In genomic region chr11:134081258-134081657, GRCh38 we compare ENCODE assay signal across 5 cellular contexts. TPM values are rescaled to one million over a fixed set of nuclear protein-coding genes. Genes with fewer than 3 reads are reported as not detected.
DNase-seq lines count a peak whose midpoint lies in the region; ATAC-seq and TF ChIP-seq lines count a peak whose summit lies in the region.
"Not testable (repeated sequence)": the region's sequence is repeated elsewhere in the genome, so short reads cannot be mapped to it uniquely, and the experiment has no call there.
"Had no signal": no experiment of that assay in that cellular context is flagged by ENCODE, and none has a peak within 500 bp of the region (broad histone marks: within the 10 kb centered on the region; RNA-seq: fewer than 3 reads in every experiment).

No MANE protein-coding gene starts in this region.

- H3K9me3 Mint-ChIP-seq in central memory CD8-positive, alpha-beta T cell, result not testable (repeated sequence)

- peak overlapping the region; percentile 0 for H3K4me3 Mint-ChIP-seq in T-helper 17 cell
- not testable (repeated sequence) for H3K4me3 Mint-ChIP-seq in central memory CD8-positive, alpha-beta T cell

- H3K27me3 Mint-ChIP-seq in T-helper 17 cell, result not testable (repeated sequence)
- H3K27me3 Mint-ChIP-seq in central memory CD8-positive, alpha-beta T cell, result peaks cover 30% of the 10 kb centered on the region

- not testable (repeated sequence) for H3K36me3 ChIP-seq in HEK293 (ENCODE audit: control insufficient read depth in 2 of 2, insufficient read depth in 1 of 2, low read length in 2 of 2); esophagus muscularis mucosa

- not testable (repeated sequence) for TF ChIP-seq EP300 in esophagus muscularis mucosa (IDR thresholded peaks at IDR 0.05)

- H3K4me1 ChIP-seq in HEK293 (ENCODE audit: control insufficient read depth, insufficient read depth, low read length); esophagus muscularis mucosa: not testable (repeated sequence)

- not testable (repeated sequence) for TF ChIP-seq POLR2A in esophagus muscularis mucosa (IDR thresholded peaks at IDR 0.05; ENCODE audit: low read depth)

- ATAC-seq in T-helper 17 cell; central memory CD8-positive, alpha-beta T cell (replicated peaks; ENCODE audit: extremely low read depth, poor library complexity, severe bottlenecking): not testable (repeated sequence)

- not testable (repeated sequence) for H3K4me1 Mint-ChIP-seq in T-helper 17 cell; central memory CD8-positive, alpha-beta T cell

- CTCF ChIA-PET in HEK293 (lab: Yijun Ruan, JAX), result interaction anchor here (0.7 kb wide), 1 partner anchor 59 kb away, joined by 3 read pairs; no protein-coding TSS in a partner anchor

- intact Hi-C loops in esophagus muscularis mucosa (cut with DNase I), result not testable (repeated sequence)

- H3K27ac Mint-ChIP-seq in T-helper 17 cell, result not testable (repeated sequence)
- peak overlapping the region; percentile 1 for H3K27ac Mint-ChIP-seq in central memory CD8-positive, alpha-beta T cell (ENCODE audit: low read depth)

- POLR2A ChIA-PET in HEK293 (lab: Yijun Ruan, JAX), result not testable (repeated sequence)

- TF ChIP-seq CTCF in HEK293 (tag by site-specific recombination; IDR thresholded peaks at IDR 0.05); esophagus muscularis mucosa (IDR thresholded peaks at IDR 0.05): not testable (repeated sequence)

- H3K27me3 ChIP-seq in esophagus muscularis mucosa, result not testable (repeated sequence)

- not testable (repeated sequence) for DNase-seq in T-helper 17 cell; central memory CD8-positive, alpha-beta T cell (ENCODE audit: low spot score in 2 of 2)
- DNase-seq in esophagus muscularis mucosa (ENCODE audit: extremely low spot score), result peak; percentile 68

- 94% methylated on average over 3 of the region's 3 CpGs for WGBS in esophagus muscularis mucosa

- not testable (repeated sequence) for H3K27ac ChIP-seq in HEK293 (ENCODE audit: extremely low read depth, low read depth, low read length); esophagus muscularis mucosa (replicated peaks in 1 of 4)

- not testable (repeated sequence) for H3K4me3 ChIP-seq in HEK293 (ENCODE audit: low read depth, low read length); esophagus muscularis mucosa

- not testable (repeated sequence) for H3K36me3 Mint-ChIP-seq in T-helper 17 cell (ENCODE audit: low read depth); central memory CD8-positive, alpha-beta T cell (ENCODE audit: insufficient read depth)

- H3K9me3 ChIP-seq in HEK293 (ENCODE audit: control insufficient read depth, insufficient read depth, low read depth, low read length); T-helper 17 cell (ENCODE audit: control insufficient read depth, low read length, poor library complexity, severe bottlenecking); esophagus muscularis mucosa: not testable (repeated sequence)

TF ChIP-seq in HEK293, 187 proteins besides CTCF, POLR2A, EP300 and RAD21:
- TF ChIP-seq SETDB1 (IDR thresholded peaks at IDR 0.05; ENCODE audit: insufficient read length, low read length), result peak; percentile 73
- peak; percentile 94 for TF ChIP-seq ZNF585B (tag by site-specific recombination; IDR thresholded peaks at IDR 0.05)

RNA-seq across cellular contexts. Expression of gene JAM3, which starts 12.4 kb away (rescaled TPM):
- total RNA-seq in T-helper 17 cell (10 to 100 TPM; 12.5 to 37.4 TPM), esophagus muscularis mucosa (100 to 1,000 TPM in 2 of 4 donors, 10 to 100 TPM in 2; 84.2 to 122 (median 96.5) TPM)
- total RNA-seq: Calu3 had no signal
